9 cellular contexts compared by ENCODE assay signal in genomic region chr16:70736454-70737376, GRCh38. TPM values are rescaled to one million over a fixed set of nuclear protein-coding genes. Genes with fewer than 3 reads are reported as not detected.
DNase-seq lines count a peak whose midpoint lies in the region; ATAC-seq and TF ChIP-seq lines count a peak whose summit lies in the region.
"Had no signal": no experiment of that assay in that cellular context is flagged by ENCODE, and none has a peak within 500 bp of the region (broad histone marks: within the 10 kb centered on the region; RNA-seq: fewer than 3 reads in every experiment).

No MANE protein-coding gene starts in this region.

- WGBS in heart left ventricle, 4 donors = 87 to 91% (median 89%) methylated on average over 10 to 18 of the region's 18 CpGs
- 57 to 89% methylated on average over 6 to 18 of the region's 18 CpGs for WGBS in transverse colon (ENCODE audit: low coverage in 1 of 2), 2 donors

- H3K27me3 ChIP-seq in heart left ventricle (no peaks in the 10 kb centered on the region), mucosa of rectum (ENCODE audit: control insufficient read depth in 2 of 2, insufficient read depth in 2 of 2, low read length in 2 of 2) (no peaks in the 10 kb centered on the region), transverse colon (no peaks in the 10 kb centered on the region)

- ATAC-seq in heart left ventricle = no peak
- no peak for ATAC-seq in HG02938 (IDR thresholded peaks at IDR 0.05; ENCODE audit: unreplicated experiment)

- no peak overlapping the region for H3K9ac ChIP-seq in mucosa of rectum (ENCODE audit: low read depth in 1 of 2, low read length in 2 of 2)

- peaks cover 0 to 18% (median 0%) of the 10 kb centered on the region in 9 donors for H3K36me3 ChIP-seq in heart left ventricle
- peaks cover 4 to 11% of the 10 kb centered on the region in 2 donors for H3K36me3 ChIP-seq in mucosa of rectum (ENCODE audit: control insufficient read depth in 2 of 2, insufficient read depth in 2 of 2, low read length in 2 of 2)
- no peaks in the 10 kb centered on the region for H3K36me3 ChIP-seq in transverse colon

- TF ChIP-seq EP300 in transverse colon (IDR thresholded peaks at IDR 0.05; ENCODE audit: low read depth) = no peak

- H3K4me3 ChIP-seq in heart left ventricle = no peak overlapping the region
- H3K4me3 ChIP-seq in mucosa of rectum (ENCODE audit: low read length in 2 of 2) = no peak overlapping the region
- H3K4me3 ChIP-seq in transverse colon = no peak overlapping the region

- H3K27ac ChIP-seq in heart left ventricle (peak overlapping the region; percentile 78 to 96 (median 84)), angular gyrus (ENCODE audit: low read depth, low read length) (peak overlapping the region; percentile 47), mucosa of rectum (ENCODE audit: low read depth in 2 of 2, low read length in 2 of 2) (peak overlapping the region; percentile 69 to 88), transverse colon (peak overlapping the region; percentile 86 to 93 (median 87))

- H3K9me3 ChIP-seq in heart left ventricle (no peaks in the 10 kb centered on the region), mucosa of rectum (ENCODE audit: control insufficient read depth in 2 of 2, low read length in 2 of 2) (no peaks in the 10 kb centered on the region), transverse colon (no peaks in the 10 kb centered on the region)

- H3K4me1 ChIP-seq in heart left ventricle (peaks cover 5 to 64% (median 45%) of the 10 kb centered on the region in 12 donors), mucosa of rectum (ENCODE audit: control insufficient read depth in 2 of 2, insufficient read depth in 2 of 2, low read length in 2 of 2) (peaks cover 13 to 16% of the 10 kb centered on the region in 2 donors), transverse colon (peaks cover 19 to 47% (median 23%) of the 10 kb centered on the region in 4 donors)

- intact Hi-C loops in heart left ventricle (cut with DNase I) (loop anchor here in 7 of 10 donors (5.0 kb wide), 3 partner anchors 34 to 54 kb away; partner anchors contain the start of gene MTSS2 (in 1 of the 7)), cardiac septum (cut with DNase I) (no loop called here), transverse colon (cut with DNase I; ENCODE audit: low total_unique reads) (loop anchor here (5.0 kb wide), 1 partner anchor 34 kb away; no protein-coding TSS in a partner anchor)

- DNase-seq in heart left ventricle (peak in 1 of 5 donors; percentile 39), cardiac septum (ENCODE audit: low spot score) (no peak), transverse colon (no peak), islet precursor cell (no peak), GM20000 (ENCODE audit: low spot score) (no peak)
- DNase-seq: midbrain had no signal

- TF ChIP-seq POLR2A in heart left ventricle (IDR thresholded peaks at IDR 0.05) (no peak), transverse colon (IDR thresholded peaks at IDR 0.05) (no peak)

- no peak for TF ChIP-seq CTCF in heart left ventricle (IDR thresholded peaks at IDR 0.05)
- TF ChIP-seq CTCF in transverse colon (IDR thresholded peaks at IDR 0.05) = no peak
- no peak for TF ChIP-seq CTCF in GM20000 (IDR thresholded peaks at IDR 0.05; ENCODE audit: extremely low read depth, missing control alignments)

- in situ Hi-C loops in transverse colon (cut with MboI; ENCODE audit: low pct_ligation_motif_present in 1 of 4, low pct_unique_long_range_greater_than_20kb in 1 of 4, low sequenced_read_pairs in 3 of 4) = no loop called here

RNA-seq across cellular contexts. Expression of gene MTSS2, which starts 50.9 kb away (rescaled TPM):
- total RNA-seq in heart left ventricle = 10 to 100 TPM; 51.9 to 90.9 (median 72.2) TPM
- 10 to 100 TPM; 58.8 to 97.1 TPM for polyA plus RNA-seq in heart left ventricle
- total RNA-seq in cardiac septum = 63.4 TPM
- 100 to 1,000 TPM in 1 of 4 donors, 10 to 100 TPM in 3; 13.9 to 149 (median 33.8) TPM for total RNA-seq in transverse colon
